ENCODE assay signal across 13 cellular contexts in genomic region chr7:55129409-55130078, GRCh38.
A peak's percentile ranks its signal among the peaks of the same experiment; 100 is the strongest.
DNase-seq lines count a peak whose midpoint lies in the region; ATAC-seq, FAIRE-seq and TF ChIP-seq lines count a peak whose summit lies in the region.
"Had no signal": no experiment of that assay in that cellular context is flagged by ENCODE, and none has a peak within 500 bp of the region (broad histone marks: within the 10 kb centered on the region; RNA-seq: fewer than 3 reads in every experiment).

No MANE protein-coding gene starts in this region.

- H3K23ac ChIP-seq in H1 (ENCODE audit: insufficient read length), result no peak overlapping the region

- peak overlapping the region; percentile 44 for H3K27ac Mint-ChIP-seq in nephron progenitor cell
- H3K27ac Mint-ChIP-seq: T-helper 1 cell treated with Interleukin-12 subunit alpha and Interleukin-12 subunit beta and Interleukin-4 antibody, amounts not matched to agents 30 μg/mL and 1 μg/mL, for 36 hours had no signal

- H3K36me3 ChIP-seq in PC-9 (ENCODE audit: low read depth) (peaks cover 24% of the 10 kb centered on the region; the same call in 1 of the 2 replicates), H1 (ENCODE audit: control insufficient read depth in 2 of 4, insufficient read depth in 4 of 4, low read length in 3 of 4) (no peaks in the 10 kb centered on the region)

- H2BK5ac ChIP-seq in H1 (ENCODE audit: low read depth, low read length), result no peak overlapping the region

- TF ChIP-seq EP300 in H1 (IDR thresholded peaks at IDR 0.05; ENCODE audit: borderline replicate concordance in 1 of 2, low read depth in 2 of 2, low read length in 2 of 2), result no peak

- CTCF ChIA-PET in AG04450 (lab: Charles Lee) (interaction anchor here (3.3 to 3.6 kb wide), 2 partner anchors 126 to 356 kb away, joined by 15 to 16 read pairs; no protein-coding TSS in a partner anchor), PC-9 (lab: Charles Lee) (interaction anchor here (1.0 to 2.2 kb wide), 2 partner anchors 19 to 58 kb away, joined by 4 to 9 read pairs; no protein-coding TSS in a partner anchor), H1 (lab: Charles Lee; ENCODE audit: partially characterized antibody) (interaction anchor here (0.6 to 4.2 kb wide), 10 partner anchors 9 to 126 kb away, joined by 3 to 12 read pairs (median 3); no protein-coding TSS in a partner anchor)

- no peak for TF ChIP-seq RAD21 in H1 (IDR thresholded peaks at IDR 0.05 in 1 of 2, conservative IDR thresholded peaks at IDR 0.05 in 1 of 2; ENCODE audit: low read depth in 2 of 2, low read length in 2 of 2)

- H2BK15ac ChIP-seq in H1 (ENCODE audit: low read length), result peak overlapping the region; percentile 21; the same call in 1 of the 2 replicates

- H3K4me3 ChIP-seq in AG04450 (ENCODE audit: low read depth, low read length) (no peak overlapping the region), PC-9 (no peak overlapping the region), H1 (ENCODE audit: extremely low read depth in 1 of 4, insufficient read depth in 2 of 4, low read depth in 3 of 4, low read length in 4 of 4) (no peak overlapping the region)

- H3K9ac ChIP-seq in H1 (replicated peaks in 1 of 4; ENCODE audit: extremely low read depth in 1 of 4, low read depth in 3 of 4, low read length in 3 of 4), result no peak overlapping the region

- no peak for TF ChIP-seq CTCF in AG04450 (IDR thresholded peaks at IDR 0.05; ENCODE audit: low read depth, low read length)
- no peak for TF ChIP-seq CTCF in PC-9 (conservative IDR thresholded peaks at IDR 0.05)
- no peak for TF ChIP-seq CTCF in H1 (IDR thresholded peaks at IDR 0.05; ENCODE audit: control extremely low read depth in 1 of 3, insufficient read depth in 1 of 3, low read depth in 1 of 3, low read length in 3 of 3)
- TF ChIP-seq CTCF in nephron progenitor cell (IDR thresholded peaks at IDR 0.05), result no peak

- no peak overlapping the region for H3K14ac ChIP-seq in H1 (ENCODE audit: insufficient read length)

- H4K5ac ChIP-seq in H1 (ENCODE audit: insufficient read length, low read depth, low read length), result no peak overlapping the region

- H3K56ac ChIP-seq in H1 (replicated peaks; ENCODE audit: insufficient read length, low read depth, low read length), result no peak overlapping the region

- H3K4me1 ChIP-seq in PC-9 (replicated peaks; ENCODE audit: insufficient read depth) (peaks cover 91% of the 10 kb centered on the region), H1 (replicated peaks in 1 of 4; ENCODE audit: control insufficient read depth in 3 of 4, insufficient read depth in 4 of 4, low read length in 3 of 4) (peaks cover 0 to 6% (median under 1%) of the 10 kb centered on the region in 4 experiments; a peak in 4 of 7 replicates)

- H4K20me1 ChIP-seq in PC-9 (ENCODE audit: insufficient read depth) (no peaks in the 10 kb centered on the region), H1 (replicated peaks in 1 of 2; ENCODE audit: control insufficient read depth in 1 of 2, insufficient read depth in 2 of 2, low read length in 2 of 2) (no peaks in the 10 kb centered on the region)

- H2AK5ac ChIP-seq in H1 (ENCODE audit: low read depth, low read length), result no peak overlapping the region

- H3K27me3 Mint-ChIP-seq in nephron progenitor cell (ENCODE audit: low read depth, poor library complexity), result peaks cover 8% of the 10 kb centered on the region

- H3K4ac ChIP-seq in H1 (replicated peaks; ENCODE audit: insufficient read length, low read depth, low read length), result no peak overlapping the region

- H3K4me2 ChIP-seq in PC-9 (peak overlapping the region; percentile 72), H1 (ENCODE audit: insufficient read depth in 1 of 2, low read depth in 2 of 2, low read length in 2 of 2) (no peak overlapping the region)

- H3K18ac ChIP-seq in H1 (ENCODE audit: extremely low read depth, low read length), result peak overlapping the region; percentile 24; the same call in 1 of the 2 replicates

- no peaks in the 10 kb centered on the region for H3K23me2 ChIP-seq in H1 (ENCODE audit: low read depth, low read length)

- ATAC-seq in GM18870 (IDR thresholded peaks at IDR 0.05; ENCODE audit: unreplicated experiment), result no peak

- H3K27ac ChIP-seq in AG04450 (ENCODE audit: low read depth, low read length) (peak overlapping the region; percentile 100), PC-9 (peak overlapping the region; percentile 92), H1 (ENCODE audit: low read depth, low read length) (no peak overlapping the region)

- H2AFZ ChIP-seq in PC-9, result no peak overlapping the region
- no peak overlapping the region for H2AFZ ChIP-seq in H1 (ENCODE audit: low read length)

- H3K4me1 Mint-ChIP-seq in nephron progenitor cell, result peaks cover 68% of the 10 kb centered on the region

- POLR2A ChIA-PET in AG04450 (lab: Yijun Ruan, JAX) (interaction anchor here (0.7 to 1.6 kb wide), 2 partner anchors 30 to 64 kb away, joined by 3 to 4 read pairs; no protein-coding TSS in a partner anchor), PC-9 (lab: Charles Lee; ENCODE audit: unreplicated experiment) (interaction anchor here (0.6 to 0.9 kb wide), 4 partner anchors 14 to 111 kb away, joined by 3 to 8 read pairs (median 6); partner anchors contain the start of gene EGFR), H1 (lab: Charles Lee; ENCODE audit: partially characterized antibody) (interaction anchor here (0.8 kb wide), 1 partner anchor 14 kb away, joined by 3 read pairs; no protein-coding TSS in a partner anchor)

- H3K4me3 Mint-ChIP-seq in nephron progenitor cell, result no peak overlapping the region
- H3K4me3 Mint-ChIP-seq: T-helper 1 cell treated with Interleukin-12 subunit alpha and Interleukin-12 subunit beta and Interleukin-4 antibody, amounts not matched to agents 30 μg/mL and 1 μg/mL, for 36 hours had no signal

- H4K8ac ChIP-seq in H1 (ENCODE audit: extremely low read depth, insufficient read depth, low read length), result no peak overlapping the region

- H3F3A ChIP-seq in PC-9 (ENCODE audit: insufficient read depth, low read depth), result peaks cover 86% of the 10 kb centered on the region

- no peak for FAIRE-seq in H1 (lab: Jason Lieb, UNC)

- BruUV-seq in PC-9 (replicated peaks; lab: Mats Ljungman, UMichigan), result no TSS peak

- 0 out of 2 replicates have a peak overlapping the region, but pooled peaks have one; percentile 63 for H2BK12ac ChIP-seq in H1 (ENCODE audit: low read depth, low read length)

- H3K27me3 ChIP-seq in AG04450 (ENCODE audit: control insufficient read depth, insufficient read depth, low read length), result no peaks in the 10 kb centered on the region
- no peaks in the 10 kb centered on the region for H3K27me3 ChIP-seq in PC-9 (ENCODE audit: insufficient read depth, low read depth)
- no peaks in the 10 kb centered on the region for H3K27me3 ChIP-seq in H1 (replicated peaks in 1 of 4; ENCODE audit: control insufficient read depth in 3 of 4, extremely low read depth in 1 of 4, insufficient read depth in 3 of 4, low read length in 3 of 4)

- H4K91ac ChIP-seq in H1 (replicated peaks; ENCODE audit: insufficient read length, low read length), result peak overlapping the region; percentile 68

- H3K79me1 ChIP-seq in H1 (ENCODE audit: low read depth, low read length), result no peaks in the 10 kb centered on the region

- no peak for TF ChIP-seq POLR2A in H1 (IDR thresholded peaks at IDR 0.05; ENCODE audit: control extremely low read depth in 1 of 2, low read depth in 2 of 2, low read length in 2 of 2)

- no peaks in the 10 kb centered on the region for H3K9me3 Mint-ChIP-seq in nephron progenitor cell
- H3K9me3 Mint-ChIP-seq: T-helper 1 cell treated with Interleukin-12 subunit alpha and Interleukin-12 subunit beta and Interleukin-4 antibody, amounts not matched to agents 30 μg/mL and 1 μg/mL, for 36 hours had no signal

- no peak overlapping the region for H2BK120ac ChIP-seq in H1 (replicated peaks; ENCODE audit: low read depth, low read length)

- no peaks in the 10 kb centered on the region for H3K36me3 Mint-ChIP-seq in nephron progenitor cell (ENCODE audit: low read depth)

- no peaks in the 10 kb centered on the region for H3K9me2 ChIP-seq in PC-9 (ENCODE audit: insufficient read depth)

- H3K79me2 ChIP-seq in PC-9 (ENCODE audit: low read depth) (peaks cover 90% of the 10 kb centered on the region), H1 (ENCODE audit: control insufficient read depth in 1 of 2, insufficient read depth in 2 of 2, low read length in 2 of 2) (no peaks in the 10 kb centered on the region)

- WGBS in H1 (ENCODE audit: extremely low coverage in 1 of 2, insufficient coverage in 1 of 2, insufficient read length in 1 of 2, insufficient replicate concordance in 2 of 2, low coverage in 1 of 2, low lambda C conversion rate in 2 of 2, missing lambda C conversion rate in 1 of 2), 2 experiments, result 84% methylated on average over 4 of the region's 4 CpGs; no CpG with 5 or more reads in 1 of the 2 experiments

- H2BK20ac ChIP-seq in H1 (ENCODE audit: low read length), result no peak overlapping the region

- H3K9me3 ChIP-seq in AG04450 (ENCODE audit: control insufficient read depth, insufficient read depth, low read length) (no peaks in the 10 kb centered on the region), PC-9 (ENCODE audit: insufficient read depth, low read depth) (no peaks in the 10 kb centered on the region), H1 (ENCODE audit: insufficient read depth in 2 of 2, low read depth in 1 of 2, low read length in 1 of 2) (no peaks in the 10 kb centered on the region)

- intact Hi-C loops in PC-9 (cut with micrococcal nuclease; ENCODE audit: unreplicated experiment), result no loop called here

- no peak for DNase-seq in AG04450 (ENCODE audit: low read depth, low spot score)
- peak in 1 of 2 experiments; percentile 96 for DNase-seq in PC-9
- no peak for DNase-seq in H1 (ENCODE audit: low read depth in 1 of 2, low spot score in 2 of 2)
- DNase-seq in nephron progenitor cell, result no peak
- DNase-seq in kidney glomerular epithelial cell (lab: John Stamatoyannopoulos, UW), result no peak
- no peak for DNase-seq in NCI-H1105 (lab: John Stamatoyannopoulos, UW)
- no peak for DNase-seq in NOMO-1 treated with DMSO at 0.1 percent for 48 hours (lab: John Stamatoyannopoulos, UW; ENCODE audit: unreplicated experiment)
- DNase-seq: hippocampal formation; NCI-H1417 treated with DMSO at 0.1 percent for 48 hours; stimulated activated CD4-positive, alpha-beta T cell treated with anti-CD3 and anti-CD28 coated beads, Interleukin-12 subunit alpha, Interleukin-12 subunit beta, amount 100 ng/mL, for 4 hours; substantia nigra had no signal

TF ChIP-seq in H1, 55 proteins besides CTCF, POLR2A, EP300 and RAD21:
- TF ChIP-seq POLR2AphosphoS5 (IDR thresholded peaks at IDR 0.05; ENCODE audit: low read depth, low read length), result no peak
- no peak for TF ChIP-seq PHF8 (conservative IDR thresholded peaks at IDR 0.05; ENCODE audit: low read depth, low read length)
- no peak for TF ChIP-seq POU5F1 (IDR thresholded peaks at IDR 0.05; ENCODE audit: low read depth, low read length)
- TF ChIP-seq BRCA1 (IDR thresholded peaks at IDR 0.05; ENCODE audit: low read depth, low read length), result no peak
- no peak for TF ChIP-seq TAF7 (optimal IDR thresholded peaks at IDR 0.05; ENCODE audit: borderline replicate concordance, low read depth, low read length)
- no peak for TF ChIP-seq NRF1 (IDR thresholded peaks at IDR 0.05; ENCODE audit: low read depth, low read length)
